8 cellular contexts compared by ENCODE assay signal in the genomic region with DNA sequence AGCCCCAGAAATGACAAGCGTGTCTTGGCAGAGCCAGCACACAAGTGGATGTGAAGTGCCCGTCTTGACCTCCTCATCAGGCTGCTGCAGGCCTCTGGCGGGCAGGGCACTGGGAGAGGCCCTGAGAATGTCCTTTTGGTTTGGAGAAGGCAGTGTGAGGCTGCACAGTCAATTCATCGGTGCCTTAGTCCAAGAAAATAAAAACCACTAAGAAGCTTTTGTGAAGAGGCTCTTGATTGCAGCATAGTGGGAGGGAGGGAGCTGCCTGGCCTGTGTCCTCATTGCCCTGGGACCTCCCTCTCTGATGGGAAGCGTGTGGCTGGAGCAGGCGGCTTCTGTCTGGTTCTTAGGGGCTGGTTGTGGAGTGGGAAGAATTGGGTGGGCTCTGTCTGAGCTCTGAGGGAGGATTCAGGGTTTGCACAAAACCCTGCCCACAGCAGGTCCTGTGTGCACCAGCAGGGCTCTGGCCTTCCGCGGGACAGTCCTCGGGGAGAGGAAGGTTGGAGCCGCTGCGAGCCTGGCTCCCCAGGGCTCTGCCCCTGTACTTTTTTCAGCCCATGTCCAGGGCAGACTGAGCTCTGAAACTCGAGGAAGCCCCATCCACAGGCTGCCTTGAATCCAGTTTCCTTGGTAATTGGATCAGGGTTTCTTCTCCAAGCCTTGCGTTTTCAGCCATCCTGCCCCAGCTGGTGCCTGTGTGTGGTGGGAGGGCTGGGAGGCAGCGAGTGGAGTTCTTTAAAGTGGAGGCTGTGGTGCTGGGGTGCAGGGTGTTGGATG. TPM values are rescaled to one million over a fixed set of nuclear protein-coding genes. Genes with fewer than 3 reads are reported as not detected.
A peak's percentile ranks its signal among the peaks of the same experiment; 100 is the strongest.
DNase-seq lines count a peak whose midpoint lies in the region; ATAC-seq and FAIRE-seq lines count a peak whose summit lies in the region.

No MANE protein-coding gene starts in this region.

- intact Hi-C loops in right cardiac atrium (cut with DNase I): loop anchor here in 2 of 4 donors (5.0 to 10.0 kb wide), 2 partner anchors 40 to 118 kb away; no protein-coding TSS in a partner anchor

- H3K9ac ChIP-seq in GM23248 (peak overlapping the region; percentile 84), adipocyte (ENCODE audit: low read length) (peak overlapping the region; percentile 100)

- H3K4me1 ChIP-seq in GM23248 (ENCODE audit: insufficient read depth) (peaks cover 52% of the 10 kb centered on the region), adipocyte (ENCODE audit: control insufficient read depth, insufficient read depth, low read length) (peaks cover 70% of the 10 kb centered on the region), right cardiac atrium (ENCODE audit: control insufficient read depth, insufficient read depth, low read length) (peaks cover 34% of the 10 kb centered on the region), small intestine (ENCODE audit: control insufficient read depth in 2 of 2, insufficient read depth in 1 of 2, low read depth in 1 of 2, low read length in 1 of 2) (peaks cover 23 to 32% of the 10 kb centered on the region in 2 donors)

- peak; percentile 61 to 74 for ATAC-seq in right cardiac atrium
- no peak for ATAC-seq in activated CD8-positive, alpha-beta memory T cell treated with anti-CD3 and anti-CD28 coated beads, Interleukin-2, amount 10 ng/mL, durations not matched to agents 7 days and 5 days
- ATAC-seq in GM21360 (IDR thresholded peaks at IDR 0.05; ENCODE audit: unreplicated experiment): no peak

- H3K27me3 Mint-ChIP-seq in activated CD8-positive, alpha-beta memory T cell treated with anti-CD3 and anti-CD28 coated beads, Interleukin-2, amount 10 ng/mL, durations not matched to agents 7 days and 5 days: peaks cover 5% of the 10 kb centered on the region

- H3K27ac ChIP-seq in GM23248 (peak overlapping the region; percentile 97), right cardiac atrium (ENCODE audit: low read length) (peak overlapping the region; percentile 97), small intestine (ENCODE audit: low read depth in 1 of 2, low read length in 1 of 2) (peak overlapping the region; percentile 97)

- H2AFZ ChIP-seq in GM23248: peak overlapping the region; percentile 83

- no peak for FAIRE-seq in small intestine (lab: Jason Lieb, UNC)

- no peaks in the 10 kb centered on the region for H3K36me3 Mint-ChIP-seq in activated CD8-positive, alpha-beta memory T cell treated with anti-CD3 and anti-CD28 coated beads, Interleukin-2, amount 10 ng/mL, durations not matched to agents 7 days and 5 days

- H4K20me1 ChIP-seq in GM23248 (ENCODE audit: insufficient read depth): no peaks in the 10 kb centered on the region

- peaks cover 43% of the 10 kb centered on the region for H3F3A ChIP-seq in GM23248 (ENCODE audit: insufficient read depth)

- no peak overlapping the region for H3K27ac Mint-ChIP-seq in activated CD8-positive, alpha-beta memory T cell treated with anti-CD3 and anti-CD28 coated beads, Interleukin-2, amount 10 ng/mL, durations not matched to agents 7 days and 5 days

- peak; percentile 90 for DNase-seq in GM23248
- peak; percentile 86 for DNase-seq in adipocyte (ENCODE audit: low read depth)
- peak; percentile 82 to 90 (median 88) for DNase-seq in right cardiac atrium
- DNase-seq in small intestine: peak; percentile 68
- DNase-seq in activated CD8-positive, alpha-beta memory T cell treated with anti-CD3 and anti-CD28 coated beads, Interleukin-2, amount 10 ng/mL, durations not matched to agents 7 days and 5 days: no peak
- DNase-seq in DMS53 (lab: John Stamatoyannopoulos, UW): no peak
- no peak for DNase-seq in NCI-H128 (lab: John Stamatoyannopoulos, UW; ENCODE audit: unreplicated experiment)

- in situ Hi-C loops in GM23248 (cut with MboI): no loop called here

- no peaks in the 10 kb centered on the region for H3K79me2 ChIP-seq in GM23248 (ENCODE audit: insufficient read depth)

- H3K9me3 ChIP-seq in GM23248 (ENCODE audit: low read depth) (no peaks in the 10 kb centered on the region), adipocyte (ENCODE audit: control insufficient read depth, low read length) (no peaks in the 10 kb centered on the region), right cardiac atrium (ENCODE audit: control insufficient read depth, low read length) (no peaks in the 10 kb centered on the region), small intestine (ENCODE audit: control insufficient read depth, low read depth) (no peaks in the 10 kb centered on the region)

- WGBS in GM23248 (ENCODE audit: low coverage in 1 of 2, low lambda C conversion rate in 2 of 2, missing lambda C conversion rate in 2 of 2), 2 experiments: 4 to 5% methylated on average over 13 to 14 of the region's 14 CpGs
- 25% methylated on average over 14 of the region's 14 CpGs for WGBS in right cardiac atrium
- 42 to 59% (median 57%) methylated on average over 14 of the region's 14 CpGs for WGBS in small intestine, 3 donors

- CTCF ChIA-PET in activated CD8-positive, alpha-beta memory T cell treated with anti-CD3 and anti-CD28 coated beads, Interleukin-2, amount 10 ng/mL, durations not matched to agents 7 days and 5 days (lab: Charles Lee): no interaction called here

- H3K4me1 Mint-ChIP-seq in activated CD8-positive, alpha-beta memory T cell treated with anti-CD3 and anti-CD28 coated beads, Interleukin-2, amount 10 ng/mL, durations not matched to agents 7 days and 5 days: peaks cover 21% of the 10 kb centered on the region

- H3K4me2 ChIP-seq in GM23248 (ENCODE audit: unreplicated experiment): peak overlapping the region; percentile 74

- H3K27me3 ChIP-seq in GM23248 (replicated peaks; ENCODE audit: insufficient read depth): no peaks in the 10 kb centered on the region
- H3K27me3 ChIP-seq in adipocyte (replicated peaks; ENCODE audit: control insufficient read depth, insufficient read depth, low read length): no peaks in the 10 kb centered on the region
- H3K27me3 ChIP-seq in right cardiac atrium (ENCODE audit: control insufficient read depth, insufficient read depth): no peaks in the 10 kb centered on the region
- H3K27me3 ChIP-seq in small intestine (ENCODE audit: control insufficient read depth in 2 of 2, insufficient read depth in 2 of 2, low read length in 2 of 2): no peaks in the 10 kb centered on the region

- no peaks in the 10 kb centered on the region for H3K36me3 ChIP-seq in GM23248 (ENCODE audit: low read depth)
- no peaks in the 10 kb centered on the region for H3K36me3 ChIP-seq in adipocyte (ENCODE audit: control insufficient read depth, insufficient read depth, low read length, severe bottlenecking)
- no peaks in the 10 kb centered on the region for H3K36me3 ChIP-seq in small intestine (ENCODE audit: control insufficient read depth in 2 of 2, insufficient read depth in 2 of 2, low read length in 2 of 2)

- H3K4me3 Mint-ChIP-seq in activated CD8-positive, alpha-beta memory T cell treated with anti-CD3 and anti-CD28 coated beads, Interleukin-2, amount 10 ng/mL, durations not matched to agents 7 days and 5 days: no peak overlapping the region

- no peaks in the 10 kb centered on the region for H3K9me2 ChIP-seq in GM23248 (ENCODE audit: insufficient read depth)

- no peaks in the 10 kb centered on the region for H3K9me3 Mint-ChIP-seq in activated CD8-positive, alpha-beta memory T cell treated with anti-CD3 and anti-CD28 coated beads, Interleukin-2, amount 10 ng/mL, durations not matched to agents 7 days and 5 days (ENCODE audit: low read depth)

- peak overlapping the region; percentile 56 for H3K4me3 ChIP-seq in GM23248
- H3K4me3 ChIP-seq in adipocyte (ENCODE audit: low read length): peak overlapping the region; percentile 79
- no peak overlapping the region for H3K4me3 ChIP-seq in right cardiac atrium (ENCODE audit: low read length)
- no peak overlapping the region for H3K4me3 ChIP-seq in small intestine (ENCODE audit: low read depth in 1 of 2, low read length in 2 of 2)

RNA-seq across cellular contexts. Expression of a gene that starts 1.1 kb away (rescaled TPM):
- total RNA-seq in GM23248 (2014; rRNA removed; shearing (Covaris generic)): 0.76 and 1.2 TPM in 2 replicates
- polyA plus RNA-seq in GM23248 (2016; fragmentation: Nextera tagmentation; extraction: Ambion mirVana): 3.4 and 3.6 TPM in 2 replicates
- total RNA-seq in right cardiac atrium: 1 to 10 TPM; 2.0 to 5.9 (median 5.1) TPM
- 3.3 TPM for polyA plus RNA-seq in right cardiac atrium
- polyA plus RNA-seq in small intestine: 10 to 100 TPM in 1 of 3 donors, 1 to 10 TPM in 2; 7.2 to 17.8 (median 7.8) TPM
- total RNA-seq in activated CD8-positive, alpha-beta memory T cell treated with anti-CD3 and anti-CD28 coated beads, Interleukin-2, amount 10 ng/mL, durations not matched to agents 7 days and 5 days: not detected

RNA-seq across cellular contexts. Expression of a gene that starts 2.2 kb away (rescaled TPM):
- total RNA-seq in GM23248 (2014; rRNA removed; shearing (Covaris generic)): not detected in 2 replicates
- 0.23 and 0.39 TPM in 2 replicates for polyA plus RNA-seq in GM23248 (2016; fragmentation: Nextera tagmentation; extraction: Ambion mirVana)
- total RNA-seq in right cardiac atrium: 1 to 10 TPM; 3.7 to 8.0 (median 5.8) TPM
- polyA plus RNA-seq in right cardiac atrium: 8.7 TPM
- under 1 TPM; 0.45 to 0.81 (median 0.54) TPM for polyA plus RNA-seq in small intestine
- not detected for total RNA-seq in activated CD8-positive, alpha-beta memory T cell treated with anti-CD3 and anti-CD28 coated beads, Interleukin-2, amount 10 ng/mL, durations not matched to agents 7 days and 5 days

RNA-seq across cellular contexts. Expression of a gene that starts 36.9 kb away (rescaled TPM):
- total RNA-seq in GM23248 (2014; rRNA removed; shearing (Covaris generic)): not detected in 2 replicates
- polyA plus RNA-seq in GM23248 (2016; fragmentation: Nextera tagmentation; extraction: Ambion mirVana) (not detected in 2 replicates), right cardiac atrium (not detected), small intestine (not detected)
- total RNA-seq in right cardiac atrium: not detected
- not detected for total RNA-seq in activated CD8-positive, alpha-beta memory T cell treated with anti-CD3 and anti-CD28 coated beads, Interleukin-2, amount 10 ng/mL, durations not matched to agents 7 days and 5 days

RNA-seq across cellular contexts. Expression of a gene that starts 50.8 kb away (rescaled TPM):
- 0.11 TPM in 1 of 2 replicates, not detected in the other for total RNA-seq in GM23248 (2014; rRNA removed; shearing (Covaris generic))
- polyA plus RNA-seq in GM23248 (2016; fragmentation: Nextera tagmentation; extraction: Ambion mirVana): 0.30 and 0.67 TPM in 2 replicates
- not detected for total RNA-seq in right cardiac atrium
- polyA plus RNA-seq in right cardiac atrium: not detected
- polyA plus RNA-seq in small intestine: not detected
- total RNA-seq in activated CD8-positive, alpha-beta memory T cell treated with anti-CD3 and anti-CD28 coated beads, Interleukin-2, amount 10 ng/mL, durations not matched to agents 7 days and 5 days: not detected

Comparison
In these comparisons a context has a peak if more than half of its experiments do, and no peak if none do; other contexts are left out.
1. DNase-seq: peak in GM23248 (single experiment), adipocyte (single experiment), right cardiac atrium (3 of 3) and small intestine (single experiment); none in activated CD8-positive, alpha-beta memory T cell treated with anti-CD3 and anti-CD28 coated beads, Interleukin-2, amount 10 ng/mL, durations not matched to agents 7 days and 5 days (single experiment), DMS53 (single experiment) and NCI-H128 (single experiment).
2. H3K4me3 ChIP-seq: peak in GM23248 (single experiment) and adipocyte (single experiment); none in right cardiac atrium (single experiment) and small intestine (0 of 2).
3. ATAC-seq: peak in right cardiac atrium (2 of 2); none in activated CD8-positive, alpha-beta memory T cell treated with anti-CD3 and anti-CD28 coated beads, Interleukin-2, amount 10 ng/mL, durations not matched to agents 7 days and 5 days (single experiment) and GM21360 (single experiment).
4. Peak in every context shown above with its lines, with median percentiles within 50 percentile points of each other: H3K27ac ChIP-seq.